15 cellular contexts compared by ENCODE assay signal in genomic region chr10:43250925-43251663, GRCh38. TPM values are rescaled to one million over a fixed set of nuclear protein-coding genes. Genes with fewer than 3 reads are reported as not detected.
DNase-seq lines count a peak whose midpoint lies in the region; ATAC-seq and TF ChIP-seq lines count a peak whose summit lies in the region.
"Had no signal": no experiment of that assay in that cellular context is flagged by ENCODE, and none has a peak within 500 bp of the region (broad histone marks: within the 10 kb centered on the region; RNA-seq: fewer than 3 reads in every experiment).

No MANE protein-coding gene starts in this region.

- no peak overlapping the region for H3K4me3 Mint-ChIP-seq in osteocyte (ENCODE audit: unreplicated experiment)
- H3K4me3 Mint-ChIP-seq: dendritic cell treated with granulocyte-macrophage colony-stimulating factor and Interleukin-4, amounts not matched to agents 40 ng/mL and 50 ng/mL, for 4 days had no signal

- DNase-seq in H7 (peak; percentile 77), Right ventricle myocardium superior (peak; percentile 29), osteocyte (ENCODE audit: extremely low spot score, unreplicated experiment) (peak; percentile 78), NCI-H82 treated with DMSO at 0.1 percent for 48 hours (lab: John Stamatoyannopoulos, UW; ENCODE audit: unreplicated experiment) (no peak), NCI-H748 treated with DMSO at 0.1 percent for 48 hours (lab: John Stamatoyannopoulos, UW) (no peak)
- DNase-seq: amniotic stem cell; CD4-positive, CD25-positive, alpha-beta regulatory T cell; NCI-H1105; NCI-H446; stimulated activated naive CD4-positive, alpha-beta T cell had no signal

- no peaks in the 10 kb centered on the region for H3K4me1 Mint-ChIP-seq in osteocyte (ENCODE audit: unreplicated experiment)

- H4K20me1 ChIP-seq in BLaER1 treated with 17β-estradiol and CSF1 and Interleukin-3, amounts not matched to agents 10 nM and 100 nM, result no peaks in the 10 kb centered on the region

- no peaks in the 10 kb centered on the region for H3K27me3 ChIP-seq in BLaER1 treated with 17β-estradiol and CSF1 and Interleukin-3, amounts not matched to agents 10 nM and 100 nM
- no peaks in the 10 kb centered on the region for H3K27me3 ChIP-seq in H7 (ENCODE audit: control insufficient read depth, insufficient read depth, low read length)

- peaks cover 16 to 70% (median 61%) of the 10 kb centered on the region in 10 experiments for H3K4me1 ChIP-seq in BLaER1 treated with 17β-estradiol and CSF1 and Interleukin-3, amounts not matched to agents 10 nM and 100 nM

- no peak overlapping the region for H3K4me3 ChIP-seq in BLaER1 treated with 17β-estradiol and CSF1 and Interleukin-3, amounts not matched to agents 10 nM and 100 nM
- H3K4me3 ChIP-seq in H7 (ENCODE audit: insufficient read depth, low read depth, low read length), result no peak overlapping the region
- H3K4me3 ChIP-seq: mucosa of descending colon, PC-9 had no signal

- peak overlapping the region in 1 of 11 experiments; percentile 9; a peak in 1 of 22 replicates for H3K27ac ChIP-seq in BLaER1 treated with 17β-estradiol and CSF1 and Interleukin-3, amounts not matched to agents 10 nM and 100 nM
- H3K27ac ChIP-seq: PC-9 had no signal

- H3K36me3 Mint-ChIP-seq in osteocyte (ENCODE audit: unreplicated experiment), result no peaks in the 10 kb centered on the region
- H3K36me3 Mint-ChIP-seq: CD4-positive, CD25-positive, alpha-beta regulatory T cell had no signal

- no peak for ATAC-seq in Right ventricle myocardium superior (ENCODE audit: poor library complexity)
- ATAC-seq in HG03139 (IDR thresholded peaks at IDR 0.05; ENCODE audit: unreplicated experiment), result no peak
- ATAC-seq: mucosa of descending colon had no signal

- intact Hi-C loops in Right ventricle myocardium superior (cut with DNase I), result no loop called here

- peaks cover 4 to 22% (median 14%) of the 10 kb centered on the region in 11 experiments; a peak in 16 of 22 replicates for H3K9me3 ChIP-seq in BLaER1 treated with 17β-estradiol and CSF1 and Interleukin-3, amounts not matched to agents 10 nM and 100 nM (replicated peaks in 1 of 11)
- H3K9me3 ChIP-seq: mucosa of descending colon had no signal

- H3K36me3 ChIP-seq in BLaER1 treated with 17β-estradiol and CSF1 and Interleukin-3, amounts not matched to agents 10 nM and 100 nM, result no peaks in the 10 kb centered on the region
- no peaks in the 10 kb centered on the region for H3K36me3 ChIP-seq in H7 (replicated peaks; ENCODE audit: control insufficient read depth, insufficient read depth, low read length)

- peak overlapping the region; percentile 30 to 78 (median 58); a peak in 21 of 22 replicates for H3K4me2 ChIP-seq in BLaER1 treated with 17β-estradiol and CSF1 and Interleukin-3, amounts not matched to agents 10 nM and 100 nM
- H3K4me2 ChIP-seq: PC-9 had no signal

- H3K9ac ChIP-seq in BLaER1 treated with 17β-estradiol and CSF1 and Interleukin-3, amounts not matched to agents 10 nM and 100 nM, result 0 out of 22 replicates have a peak overlapping the region, but pooled peaks of 1 of the 11 experiments have one; percentile 14

- TF ChIP-seq CTCF in osteocyte (IDR thresholded peaks at IDR 0.05), result no peak

- peaks cover 5% of the 10 kb centered on the region for H3K9me3 Mint-ChIP-seq in osteocyte (ENCODE audit: unreplicated experiment)

- H3K27me3 Mint-ChIP-seq in osteocyte (ENCODE audit: unreplicated experiment), result peaks cover 16% of the 10 kb centered on the region

- H3K27ac Mint-ChIP-seq in osteocyte (ENCODE audit: unreplicated experiment), result no peak overlapping the region
- H3K27ac Mint-ChIP-seq: CD4-positive, CD25-positive, alpha-beta regulatory T cell; dendritic cell treated with granulocyte-macrophage colony-stimulating factor and Interleukin-4, amounts not matched to agents 40 ng/mL and 50 ng/mL, for 4 days had no signal

RNA-seq across cellular contexts. Expression of gene RASGEF1A, which starts 15.8 kb away (rescaled TPM):
- total RNA-seq in H7 (2014; rRNA removed; shearing (Covaris generic)), result 31.0 and 41.3 TPM in 2 replicates
- total RNA-seq in Right ventricle myocardium superior (1.6 TPM), osteocyte (not detected in 2 replicates)

Comparison
In these comparisons a context has a peak if more than half of its experiments do, and no peak if none do; other contexts are left out.
1. DNase-seq: peak in H7 (single experiment), Right ventricle myocardium superior (single experiment) and osteocyte (single experiment); none in NCI-H82 treated with DMSO at 0.1 percent for 48 hours (single experiment) and NCI-H748 treated with DMSO at 0.1 percent for 48 hours (single experiment).
2. RNA of gene RASGEF1A, which starts 15.8 kb away (total RNA-seq): 31.0 to 41.3 TPM in H7; 1.6 TPM in Right ventricle myocardium superior (single experiment) and not detected in osteocyte; every median in the first group is over 10 times any median in the second.